Comparison of ENCODE assay signal across 8 cellular contexts in the genomic region with DNA sequence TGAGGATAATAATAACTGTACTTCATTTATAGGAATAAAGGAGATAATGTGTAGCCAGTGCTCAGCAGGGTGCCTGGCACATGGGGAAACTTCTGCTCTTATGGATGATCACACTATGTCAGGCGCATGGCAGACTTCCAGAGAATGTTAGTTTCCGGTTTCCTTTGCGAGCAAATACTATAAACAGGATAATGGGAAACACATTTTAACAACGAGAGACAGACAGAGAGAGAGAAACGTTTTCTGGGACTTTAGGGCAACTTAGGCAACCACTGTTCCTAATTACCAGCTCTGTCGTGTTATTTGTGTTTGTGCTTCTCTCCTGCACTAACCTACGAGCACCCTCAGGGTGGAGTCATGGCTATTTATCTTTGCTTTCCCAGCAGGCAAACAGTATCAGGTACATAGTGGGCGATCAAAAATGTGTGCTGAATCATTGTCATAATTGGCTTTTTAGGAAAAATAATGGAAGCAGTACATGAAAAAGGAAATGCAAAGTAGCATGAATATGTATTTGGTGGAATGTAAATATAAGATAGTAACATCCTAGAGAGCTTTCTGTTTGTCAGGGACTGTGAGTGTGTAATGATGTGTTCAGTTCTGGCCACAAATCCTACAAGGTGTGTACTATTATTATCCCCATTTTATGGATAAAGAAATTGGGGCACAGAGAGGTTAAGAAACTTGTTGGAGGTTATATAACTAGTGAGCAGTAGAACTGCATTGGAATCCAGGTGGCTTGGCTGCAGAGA. TPM values are rescaled to one million over a fixed set of nuclear protein-coding genes. Genes with fewer than 3 reads are reported as not detected.
DNase-seq lines count a peak whose midpoint lies in the region; ATAC-seq and TF ChIP-seq lines count a peak whose summit lies in the region.

No MANE protein-coding gene starts in this region.

- peak overlapping the region; percentile 5; the same call in 1 of the 2 replicates for H3K4me3 ChIP-seq in MG63
- H3K4me3 ChIP-seq in adrenal gland = no peak overlapping the region

- intact Hi-C loops in adrenal gland (cut with DNase I) = no loop called here

- H3K27me3 ChIP-seq in MG63 = no peaks in the 10 kb centered on the region
- no peaks in the 10 kb centered on the region for H3K27me3 ChIP-seq in adrenal gland

- peak overlapping the region in 2 of 5 donors; percentile 40 to 61 for H3K27ac ChIP-seq in adrenal gland

- TF ChIP-seq CTCF in adrenal gland (IDR thresholded peaks at IDR 0.05) = no peak

- no peak for TF ChIP-seq POLR2A in adrenal gland (IDR thresholded peaks at IDR 0.05)

- H3K9me3 ChIP-seq in MG63 = no peaks in the 10 kb centered on the region
- no peaks in the 10 kb centered on the region for H3K9me3 ChIP-seq in adrenal gland (replicated peaks in 1 of 3)

- WGBS in adrenal gland, 4 donors = 45 to 66% (median 54%) methylated on average over 8 of the region's 8 CpGs

- H3K4me1 ChIP-seq in adrenal gland (replicated peaks in 1 of 2) = no peaks in the 10 kb centered on the region

- H3K36me3 ChIP-seq in MG63 (no peaks in the 10 kb centered on the region), adrenal gland (replicated peaks in 1 of 2) (no peaks in the 10 kb centered on the region)

- DNase-seq in AG20443 (ENCODE audit: low spot score) (peak; percentile 69), MG63 (peak; percentile 93), adrenal gland (peak in 5 of 7 donors; percentile 20 to 69 (median 41)), left kidney (ENCODE audit: low read depth, low spot score) (peak; percentile 38), middle frontal gyrus (ENCODE audit: extremely low spot score, low spot score) (no peak), 8988T (no peak)
- no peak for DNase-seq in stimulated activated naive CD4-positive, alpha-beta T cell (lab: John Stamatoyannopoulos, UW)

- ATAC-seq in GM18517 (IDR thresholded peaks at IDR 0.05; ENCODE audit: unreplicated experiment) = no peak

RNA-seq across cellular contexts. Expression of a gene that starts 36.8 kb away (rescaled TPM):
- total RNA-seq in MG63 (2014; rRNA removed; shearing (Covaris generic); ENCODE audit: low replicate concordance) = 191 and 249 TPM in 2 replicates
- total RNA-seq in adrenal gland = 100 to 1,000 TPM in 3 of 8 donors, 10 to 100 TPM in 5; 35.6 to 253 (median 84.8) TPM
- polyA plus RNA-seq in adrenal gland = 10 to 100 TPM; 14.8 to 76.6 (median 62.7) TPM

Comparison
In these comparisons a context has a peak if more than half of its experiments do, and no peak if none do; other contexts are left out.
1. DNase-seq: peak in AG20443 (single experiment), MG63 (single experiment), adrenal gland (5 of 7) and left kidney (single experiment); none in middle frontal gyrus (single experiment), 8988T (single experiment) and stimulated activated naive CD4-positive, alpha-beta T cell (0 of 6).